In genomic region chr14:104726600-104727451, GRCh38 we compare ENCODE assay signal across 1 cellular context.
TF ChIP-seq lines count a peak whose summit lies in the region.

No MANE protein-coding gene starts in this region.

TF ChIP-seq in HepG2, 621 proteins besides CTCF, POLR2A, EP300 and RAD21 (continued from another document and continues in another):
- no peak for TF ChIP-seq ONECUT2 (CRISPR knock-in tag; IDR thresholded peaks at IDR 0.05)
- peak in 1 of 2 experiments; percentile 56; a peak in 3 of 4 replicates for TF ChIP-seq HMGXB4 (CRISPR knock-in tag; IDR thresholded peaks at IDR 0.05; ENCODE audit: borderline replicate concordance in 1 of 2, low read depth in 1 of 2)
- no peak for TF ChIP-seq MTF2 (CRISPR knock-in tag; IDR thresholded peaks at IDR 0.05; ENCODE audit: borderline replicate concordance)
- TF ChIP-seq ZNF20 (CRISPR knock-in tag; IDR thresholded peaks at IDR 0.05): no peak
- TF ChIP-seq MYPOP (CRISPR knock-in tag; IDR thresholded peaks at IDR 0.05): no peak
- no peak for TF ChIP-seq ZNF775 (CRISPR knock-in tag; IDR thresholded peaks at IDR 0.05; ENCODE audit: borderline replicate concordance)
- TF ChIP-seq TFE3 (CRISPR knock-in tag; IDR thresholded peaks at IDR 0.05): no peak
- peak; percentile 27; the same call in 1 of the 2 replicates for TF ChIP-seq TFAP4 (IDR thresholded peaks at IDR 0.05; ENCODE audit: borderline replicate concordance, low read depth)
- no peak for TF ChIP-seq ZFP41 (CRISPR knock-in tag; IDR thresholded peaks at IDR 0.05; ENCODE audit: borderline replicate concordance)
- TF ChIP-seq MYNN (CRISPR knock-in tag; IDR thresholded peaks at IDR 0.05; ENCODE audit: low read depth): no peak
- no peak for TF ChIP-seq ZNF432 (CRISPR knock-in tag; IDR thresholded peaks at IDR 0.05; ENCODE audit: borderline replicate concordance)
- TF ChIP-seq SMAD3 (CRISPR knock-in tag; IDR thresholded peaks at IDR 0.05): no peak
- TF ChIP-seq NFYC (CRISPR knock-in tag; IDR thresholded peaks at IDR 0.05): no peak
- 0 out of 2 replicates have a peak, but pooled peaks have one; percentile 32 for TF ChIP-seq REPIN1 (CRISPR knock-in tag; IDR thresholded peaks at IDR 0.05; ENCODE audit: borderline replicate concordance, low read depth)
- TF ChIP-seq ZNF337 (CRISPR knock-in tag; IDR thresholded peaks at IDR 0.05; ENCODE audit: borderline replicate concordance, low read depth): no peak
- no peak for TF ChIP-seq DMTF1 (CRISPR knock-in tag; IDR thresholded peaks at IDR 0.05)
- no peak for TF ChIP-seq ZSCAN12 (CRISPR knock-in tag; IDR thresholded peaks at IDR 0.05)
- no peak for TF ChIP-seq SMYD3 (CRISPR knock-in tag; IDR thresholded peaks at IDR 0.05)
- 0 out of 2 replicates have a peak, but pooled peaks have one; percentile 56 for TF ChIP-seq IKZF5 (CRISPR knock-in tag; IDR thresholded peaks at IDR 0.05)
- no peak for TF ChIP-seq ZNF431 (CRISPR knock-in tag; IDR thresholded peaks at IDR 0.05; ENCODE audit: borderline replicate concordance, low read depth)
- TF ChIP-seq CEBPZ (IDR thresholded peaks at IDR 0.05; ENCODE audit: low read length): no peak
- no peak for TF ChIP-seq CAMTA2 (CRISPR knock-in tag; IDR thresholded peaks at IDR 0.05; ENCODE audit: borderline replicate concordance)
- TF ChIP-seq ZNF460 (CRISPR knock-in tag; IDR thresholded peaks at IDR 0.05; ENCODE audit: borderline replicate concordance): no peak
- TF ChIP-seq ZBTB44 (CRISPR knock-in tag; IDR thresholded peaks at IDR 0.05): no peak
- TF ChIP-seq GABPB1 (CRISPR knock-in tag; IDR thresholded peaks at IDR 0.05): peak; percentile 35; the same call in 1 of the 2 replicates
- peak; percentile 47; the same call in 1 of the 2 replicates for TF ChIP-seq RFXAP (CRISPR knock-in tag; IDR thresholded peaks at IDR 0.05; ENCODE audit: borderline replicate concordance)
- no peak for TF ChIP-seq REL (CRISPR knock-in tag; conservative IDR thresholded peaks at IDR 0.05)
- no peak for TF ChIP-seq GMEB2 (CRISPR knock-in tag; IDR thresholded peaks at IDR 0.05; ENCODE audit: low read depth)
- TF ChIP-seq ZNF10 (CRISPR knock-in tag; IDR thresholded peaks at IDR 0.05; ENCODE audit: borderline replicate concordance, low read depth): no peak
- no peak for TF ChIP-seq PRDM15 (CRISPR knock-in tag; IDR thresholded peaks at IDR 0.05)
- TF ChIP-seq ZKSCAN1 (IDR thresholded peaks at IDR 0.05; ENCODE audit: low read length): no peak
- TF ChIP-seq SRF (IDR thresholded peaks at IDR 0.05; ENCODE audit: low read depth, low read length): no peak
